In the genomic region with DNA sequence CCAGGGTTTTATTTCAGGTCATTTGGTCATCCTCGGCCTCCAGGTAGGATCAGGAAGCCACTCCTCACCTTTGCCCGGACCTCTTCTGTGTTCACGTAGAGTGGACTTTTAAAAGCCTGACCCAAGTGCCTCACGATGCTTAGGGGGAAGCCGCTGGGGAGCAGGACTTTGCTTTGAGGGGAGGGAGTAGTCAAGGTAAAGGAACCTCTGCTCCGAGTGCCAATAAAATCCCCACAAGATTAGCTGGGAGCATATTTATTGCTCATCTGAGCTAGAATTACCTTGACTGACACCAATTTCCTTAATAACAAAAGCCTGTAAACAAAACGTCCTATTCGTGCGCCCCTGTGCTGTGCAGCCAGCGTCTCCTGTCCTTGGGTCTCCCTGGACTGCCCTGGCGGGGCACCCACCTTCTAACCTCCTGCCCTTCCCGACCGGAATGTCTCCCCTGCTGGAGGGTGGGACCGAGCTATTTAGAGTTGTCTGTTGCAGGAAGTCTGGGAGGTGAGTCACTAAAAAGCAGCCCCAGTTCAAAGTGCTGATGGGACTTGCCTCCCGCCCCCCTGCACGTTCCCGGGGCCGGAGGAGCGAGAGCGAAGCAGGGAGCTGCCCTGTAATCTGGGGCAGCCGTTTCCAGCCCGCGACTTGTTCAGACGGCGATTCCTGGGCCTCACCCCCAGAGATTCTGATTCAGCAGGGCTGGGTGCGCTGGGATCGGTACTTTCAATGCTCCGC, we compare ENCODE assay signal across 8 cellular contexts. TPM values are rescaled to one million over a fixed set of nuclear protein-coding genes. Genes with fewer than 3 reads are reported as not detected.
A peak's percentile ranks its signal among the peaks of the same experiment; 100 is the strongest.
DNase-seq lines count a peak whose midpoint lies in the region; ATAC-seq lines count a peak whose summit lies in the region.

No MANE protein-coding gene starts in this region.

- POLR2A ChIA-PET in activated CD4-positive, alpha-beta memory T cell treated with anti-CD3 and anti-CD28 coated beads, Interleukin-2, amount 10 ng/mL, durations not matched to agents 7 days and 5 days (lab: Charles Lee), result interaction anchor here (0.8 to 5.8 kb wide), 23 partner anchors 12 to 711 kb away, joined by 3 to 53 read pairs (median 4); no protein-coding TSS in a partner anchor

- H3K4ac ChIP-seq in mesendoderm (ENCODE audit: low read depth, low read length), result no peak overlapping the region

- H3K9ac ChIP-seq in mesendoderm (ENCODE audit: low read length), result peak overlapping the region; percentile 55

- peaks cover 63% of the 10 kb centered on the region for H3K4me1 Mint-ChIP-seq in activated CD4-positive, alpha-beta memory T cell treated with anti-CD3 and anti-CD28 coated beads, Interleukin-2, amount 10 ng/mL, durations not matched to agents 7 days and 5 days

- ATAC-seq in GM18907 (IDR thresholded peaks at IDR 0.05; ENCODE audit: unreplicated experiment), result no peak

- H3K79me2 ChIP-seq in mesendoderm (ENCODE audit: control insufficient read depth, insufficient read depth, low read length), result no peaks in the 10 kb centered on the region

- H3K79me1 ChIP-seq in mesendoderm (ENCODE audit: low read length), result no peaks in the 10 kb centered on the region

- no CpG with 5 or more reads among the region's 28 CpGs for WGBS in mesendoderm (ENCODE audit: extremely low coverage, insufficient coverage, low lambda C conversion rate)

- no peak overlapping the region for H3K23ac ChIP-seq in mesendoderm (ENCODE audit: low read length)

- H3K56ac ChIP-seq in mesendoderm (ENCODE audit: low read length), result peak overlapping the region; percentile 89

- no peak overlapping the region for H4K8ac ChIP-seq in mesendoderm (ENCODE audit: low read depth, low read length)

- DNase-seq in DMS53 (lab: John Stamatoyannopoulos, UW) (peak; percentile 83), MG63 (peak; percentile 95), mesendoderm (peak; percentile 97), DMS114 treated with DMSO at 0.1 percent for 48 hours (lab: John Stamatoyannopoulos, UW; ENCODE audit: unreplicated experiment) (no peak)
- peak; percentile 63 for DNase-seq in activated CD4-positive, alpha-beta memory T cell treated with anti-CD3 and anti-CD28 coated beads, Interleukin-2, amount 10 ng/mL, durations not matched to agents 7 days and 5 days
- peak; percentile 55 for DNase-seq in effector CD8-positive, alpha-beta T cell (lab: John Stamatoyannopoulos, UW)
- DNase-seq in stimulated activated CD8-positive, alpha-beta memory T cell treated with anti-CD3 and anti-CD28 coated beads, Interleukin-12 subunit alpha, Interleukin-12 subunit beta, amount 100 ng/mL, for 4 hours (ENCODE audit: low read depth), result peak; percentile 52

- peak overlapping the region; percentile 88 for H3K4me2 ChIP-seq in mesendoderm (ENCODE audit: low read length)

- peak overlapping the region; percentile 96 for H3K4me3 Mint-ChIP-seq in activated CD4-positive, alpha-beta memory T cell treated with anti-CD3 and anti-CD28 coated beads, Interleukin-2, amount 10 ng/mL, durations not matched to agents 7 days and 5 days

- H3K18ac ChIP-seq in mesendoderm (ENCODE audit: low read length), result peak overlapping the region; percentile 6

- no peak overlapping the region for H4K5ac ChIP-seq in mesendoderm (ENCODE audit: low read length)

- no peaks in the 10 kb centered on the region for H3K9me3 Mint-ChIP-seq in activated CD4-positive, alpha-beta memory T cell treated with anti-CD3 and anti-CD28 coated beads, Interleukin-2, amount 10 ng/mL, durations not matched to agents 7 days and 5 days

- peak overlapping the region; percentile 40 for H3K27ac ChIP-seq in mesendoderm (ENCODE audit: low read depth, low read length)

- H3K9me3 ChIP-seq in MG63, result no peaks in the 10 kb centered on the region

- H3K27me3 Mint-ChIP-seq in activated CD4-positive, alpha-beta memory T cell treated with anti-CD3 and anti-CD28 coated beads, Interleukin-2, amount 10 ng/mL, durations not matched to agents 7 days and 5 days, result peaks cover 15% of the 10 kb centered on the region

- H3K27me3 ChIP-seq in MG63 (no peaks in the 10 kb centered on the region), mesendoderm (ENCODE audit: insufficient read depth, low read length, poor library complexity) (no peaks in the 10 kb centered on the region)

- no peak overlapping the region for H2BK120ac ChIP-seq in mesendoderm (ENCODE audit: low read depth, low read length)

- no peak overlapping the region for H2AK5ac ChIP-seq in mesendoderm (ENCODE audit: low read length)

- H3K27ac Mint-ChIP-seq in activated CD4-positive, alpha-beta memory T cell treated with anti-CD3 and anti-CD28 coated beads, Interleukin-2, amount 10 ng/mL, durations not matched to agents 7 days and 5 days, result peak overlapping the region; percentile 86

- peaks cover 6% of the 10 kb centered on the region for H3K36me3 Mint-ChIP-seq in activated CD4-positive, alpha-beta memory T cell treated with anti-CD3 and anti-CD28 coated beads, Interleukin-2, amount 10 ng/mL, durations not matched to agents 7 days and 5 days (ENCODE audit: low read depth)

- H3K4me1 ChIP-seq in mesendoderm (ENCODE audit: control insufficient read depth, low read depth, low read length), result peaks cover 7% of the 10 kb centered on the region

- H3K36me3 ChIP-seq in MG63 (peaks cover 27% of the 10 kb centered on the region), mesendoderm (ENCODE audit: control insufficient read depth, insufficient read depth, low read length) (no peaks in the 10 kb centered on the region)

- CTCF ChIA-PET in activated CD4-positive, alpha-beta memory T cell treated with anti-CD3 and anti-CD28 coated beads, Interleukin-2, amount 10 ng/mL, durations not matched to agents 7 days and 5 days (lab: Charles Lee), result interaction anchor here (0.6 to 5.8 kb wide), 19 partner anchors 9 to 553 kb away, joined by 3 to 77 read pairs (median 7); no protein-coding TSS in a partner anchor

- peak overlapping the region; percentile 1 for H2BK15ac ChIP-seq in mesendoderm (replicated peaks; ENCODE audit: low read depth)

- H3K4me3 ChIP-seq in MG63 (peak overlapping the region; percentile 94), mesendoderm (ENCODE audit: low read length) (peak overlapping the region; percentile 76)

- peak overlapping the region; percentile 69 for H2BK5ac ChIP-seq in mesendoderm (ENCODE audit: low read length)

RNA-seq across cellular contexts. Expression of a gene that starts 0.8 kb away (rescaled TPM):
- 229 and 317 TPM in 2 replicates for total RNA-seq in MG63 (2014; rRNA removed; shearing (Covaris generic); ENCODE audit: low replicate concordance)
- total RNA-seq in activated CD4-positive, alpha-beta memory T cell treated with anti-CD3 and anti-CD28 coated beads, Interleukin-2, amount 10 ng/mL, durations not matched to agents 7 days and 5 days, result 10 to 100 TPM; 30.1 to 32.5 TPM
- polyA plus RNA-seq in mesendoderm (2013, experiment 1 of 2), result 2.5 TPM
- 2.8 TPM for polyA plus RNA-seq in mesendoderm (2013, experiment 2 of 2)

RNA-seq across cellular contexts. Expression of a gene that starts 25.1 kb away (rescaled TPM):
- total RNA-seq in MG63 (2014; rRNA removed; shearing (Covaris generic); ENCODE audit: low replicate concordance), result not detected in 2 replicates
- not detected for total RNA-seq in activated CD4-positive, alpha-beta memory T cell treated with anti-CD3 and anti-CD28 coated beads, Interleukin-2, amount 10 ng/mL, durations not matched to agents 7 days and 5 days
- not detected for polyA plus RNA-seq in mesendoderm (2013, experiment 1 of 2)
- not detected for polyA plus RNA-seq in mesendoderm (2013, experiment 2 of 2)
